In the genomic region with DNA sequence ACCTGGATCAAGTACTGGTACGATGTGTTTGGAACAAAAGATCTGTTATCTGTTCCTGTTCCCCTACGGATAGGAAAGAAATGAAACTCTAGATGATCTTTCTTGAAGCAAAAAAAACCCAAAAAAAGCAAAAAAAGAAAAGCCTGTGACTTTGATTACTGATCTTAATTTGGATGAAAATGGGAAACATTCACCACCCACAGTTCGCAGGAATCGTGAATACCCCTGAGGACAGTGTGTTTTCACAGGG, we compare ENCODE assay signal across 1 cellular context.
TF ChIP-seq lines count a peak whose summit lies in the region.

No MANE protein-coding gene starts in this region.

TF ChIP-seq in WTC11, 78 proteins besides CTCF, POLR2A, EP300 and RAD21 (continued from another document):
- TF ChIP-seq, protein P1, sequence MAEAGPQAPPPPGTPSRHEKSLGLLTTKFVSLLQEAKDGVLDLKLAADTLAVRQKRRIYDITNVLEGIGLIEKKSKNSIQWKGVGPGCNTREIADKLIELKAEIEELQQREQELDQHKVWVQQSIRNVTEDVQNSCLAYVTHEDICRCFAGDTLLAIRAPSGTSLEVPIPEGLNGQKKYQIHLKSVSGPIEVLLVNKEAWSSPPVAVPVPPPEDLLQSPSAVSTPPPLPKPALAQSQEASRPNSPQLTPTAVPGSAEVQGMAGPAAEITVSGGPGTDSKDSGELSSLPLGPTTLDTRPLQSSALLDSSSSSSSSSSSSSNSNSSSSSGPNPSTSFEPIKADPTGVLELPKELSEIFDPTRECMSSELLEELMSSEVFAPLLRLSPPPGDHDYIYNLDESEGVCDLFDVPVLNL (CRISPR knock-in tag; IDR thresholded peaks at IDR 0.05; ENCODE audit: borderline replicate concordance, low read depth), result no peak
- TF ChIP-seq GABPB1 (CRISPR knock-in tag; IDR thresholded peaks at IDR 0.05), result no peak
- TF ChIP-seq, protein P2, sequence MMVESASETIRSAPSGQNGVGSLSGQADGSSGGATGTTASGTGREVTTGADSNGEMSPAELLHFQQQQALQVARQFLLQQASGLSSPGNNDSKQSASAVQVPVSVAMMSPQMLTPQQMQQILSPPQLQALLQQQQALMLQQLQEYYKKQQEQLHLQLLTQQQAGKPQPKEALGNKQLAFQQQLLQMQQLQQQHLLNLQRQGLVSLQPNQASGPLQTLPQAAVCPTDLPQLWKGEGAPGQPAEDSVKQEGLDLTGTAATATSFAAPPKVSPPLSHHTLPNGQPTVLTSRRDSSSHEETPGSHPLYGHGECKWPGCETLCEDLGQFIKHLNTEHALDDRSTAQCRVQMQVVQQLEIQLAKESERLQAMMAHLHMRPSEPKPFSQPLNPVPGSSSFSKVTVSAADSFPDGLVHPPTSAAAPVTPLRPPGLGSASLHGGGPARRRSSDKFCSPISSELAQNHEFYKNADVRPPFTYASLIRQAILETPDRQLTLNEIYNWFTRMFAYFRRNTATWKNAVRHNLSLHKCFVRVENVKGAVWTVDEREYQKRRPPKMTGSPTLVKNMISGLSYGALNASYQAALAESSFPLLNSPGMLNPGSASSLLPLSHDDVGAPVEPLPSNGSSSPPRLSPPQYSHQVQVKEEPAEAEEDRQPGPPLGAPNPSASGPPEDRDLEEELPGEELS (CRISPR knock-in tag; IDR thresholded peaks at IDR 0.05), result no peak
- TF ChIP-seq NFYB (CRISPR knock-in tag; conservative IDR thresholded peaks at IDR 0.05; ENCODE audit: low read depth), result no peak
- TF ChIP-seq, protein P3, sequence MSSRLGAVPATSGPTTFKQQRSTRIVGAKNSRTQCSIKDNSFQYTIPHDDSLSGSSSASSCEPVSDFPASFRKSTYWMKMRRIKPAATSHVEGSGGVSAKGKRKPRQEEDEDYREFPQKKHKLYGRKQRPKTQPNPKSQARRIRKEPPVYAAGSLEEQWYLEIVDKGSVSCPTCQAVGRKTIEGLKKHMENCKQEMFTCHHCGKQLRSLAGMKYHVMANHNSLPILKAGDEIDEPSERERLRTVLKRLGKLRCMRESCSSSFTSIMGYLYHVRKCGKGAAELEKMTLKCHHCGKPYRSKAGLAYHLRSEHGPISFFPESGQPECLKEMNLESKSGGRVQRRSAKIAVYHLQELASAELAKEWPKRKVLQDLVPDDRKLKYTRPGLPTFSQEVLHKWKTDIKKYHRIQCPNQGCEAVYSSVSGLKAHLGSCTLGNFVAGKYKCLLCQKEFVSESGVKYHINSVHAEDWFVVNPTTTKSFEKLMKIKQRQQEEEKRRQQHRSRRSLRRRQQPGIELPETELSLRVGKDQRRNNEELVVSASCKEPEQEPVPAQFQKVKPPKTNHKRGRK (CRISPR knock-in tag; IDR thresholded peaks at IDR 0.05; ENCODE audit: borderline replicate concordance), result no peak
- TF ChIP-seq CBFB (CRISPR knock-in tag; IDR thresholded peaks at IDR 0.05; ENCODE audit: low read depth), result no peak
